ENCODE assay signal across 14 cellular contexts in the genomic region with DNA sequence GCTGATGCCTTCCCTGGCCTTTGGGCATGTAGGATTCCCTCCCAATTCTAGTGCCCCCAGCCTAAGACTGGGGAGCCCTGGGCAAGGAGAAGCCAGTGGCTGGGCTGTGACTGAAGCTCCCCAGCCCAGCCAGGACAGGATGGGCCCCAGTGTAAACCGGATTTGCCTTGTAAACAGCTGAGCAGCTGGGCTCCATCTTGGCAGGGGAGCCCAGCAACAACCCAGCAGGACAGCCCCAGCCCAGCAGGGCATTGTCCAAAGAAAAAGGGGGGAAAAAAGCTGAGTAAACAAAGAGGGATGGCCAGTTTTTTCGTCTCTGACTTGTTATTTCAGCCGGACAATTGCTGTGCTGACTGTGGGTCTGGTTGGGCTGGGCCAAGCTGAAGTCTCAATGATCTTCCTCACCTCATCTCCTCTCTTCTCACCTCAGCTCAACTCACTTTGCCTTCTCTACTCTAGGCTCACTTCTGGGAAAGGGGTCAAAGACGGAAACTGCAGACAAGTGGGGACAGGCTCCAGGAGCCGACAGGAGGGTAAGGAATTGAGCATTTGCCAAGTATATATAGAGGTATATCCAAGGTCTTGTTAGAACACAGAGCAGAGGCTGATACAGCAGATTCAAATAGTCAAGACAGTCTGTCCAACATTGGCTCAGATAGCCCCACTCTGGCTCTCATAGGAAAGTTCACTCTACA.
DNase-seq lines count a peak whose midpoint lies in the region; ATAC-seq and TF ChIP-seq lines count a peak whose summit lies in the region.
"Had no signal": no experiment of that assay in that cellular context is flagged by ENCODE, and none has a peak within 500 bp of the region (broad histone marks: within the 10 kb centered on the region; RNA-seq: fewer than 3 reads in every experiment).

No MANE protein-coding gene starts in this region.

- peak; percentile 30 for DNase-seq in WTC11 (ENCODE audit: low spot score)
- peak; percentile 33 to 86 (median 68) for DNase-seq in head of caudate nucleus
- peak; percentile 53 for DNase-seq in posterior vena cava (ENCODE audit: low spot score)
- no peak for DNase-seq in CD8-positive, alpha-beta T cell
- DNase-seq in psoas muscle: no peak
- DNase-seq: activated CD4-positive, alpha-beta T cell treated with anti-CD3 and anti-CD28 coated beads for 48 hours; activated T-cell treated with anti-CD3 and anti-CD28 coated beads, Interleukin-2, amount 50 U/mL, for 4 hours; natural killer cell; sigmoid colon had no signal

- TF ChIP-seq CTCF in WTC11 (IDR thresholded peaks at IDR 0.05) (no peak), psoas muscle (IDR thresholded peaks at IDR 0.05) (no peak)
- TF ChIP-seq CTCF in CD8-positive, alpha-beta T cell (IDR thresholded peaks at IDR 0.05): no peak

- H3K4me1 ChIP-seq in HUES64 (ENCODE audit: insufficient read depth, low read length): peaks cover 24% of the 10 kb centered on the region
- H3K4me1 ChIP-seq in CD8-positive, alpha-beta T cell (ENCODE audit: insufficient read depth, low read length): no peaks in the 10 kb centered on the region
- no peaks in the 10 kb centered on the region for H3K4me1 ChIP-seq in psoas muscle
- H3K4me1 ChIP-seq: sigmoid colon had no signal

- 46% methylated on average over 5 of the region's 5 CpGs for WGBS in HUES64
- WGBS in psoas muscle, 3 donors: 32 to 40% (median 37%) methylated on average over 5 of the region's 5 CpGs

- H3K27me3 Mint-ChIP-seq in WTC11 (ENCODE audit: low read depth): no peaks in the 10 kb centered on the region
- peaks cover 4% of the 10 kb centered on the region for H3K27me3 Mint-ChIP-seq in CD8-positive, alpha-beta T cell (ENCODE audit: low read depth)
- H3K27me3 Mint-ChIP-seq: stimulated activated naive CD8-positive, alpha-beta T cell treated with anti-CD3 and anti-CD28 coated beads, Interleukin-15, Interleukin-2, amounts not matched to agents 100 ng/mL and 50 ng/mL, for 24 hours had no signal

- POLR2A ChIA-PET in WTC11 (lab: Charles Lee): interaction anchor here (0.9 kb wide), 1 partner anchor 18 kb away, joined by 3 read pairs; no protein-coding TSS in a partner anchor
- POLR2A ChIA-PET in CD8-positive, alpha-beta T cell (lab: Charles Lee): no interaction called here

- no peaks in the 10 kb centered on the region for H3K36me3 Mint-ChIP-seq in WTC11
- no peaks in the 10 kb centered on the region for H3K36me3 Mint-ChIP-seq in CD8-positive, alpha-beta T cell
- H3K36me3 Mint-ChIP-seq: natural killer cell had no signal

- peaks cover 8% of the 10 kb centered on the region; the same call in 1 of the 2 replicates for H3K27me3 ChIP-seq in HUES64 (ENCODE audit: insufficient read depth, low read length)
- no peaks in the 10 kb centered on the region for H3K27me3 ChIP-seq in CD8-positive, alpha-beta T cell (ENCODE audit: insufficient read depth, low read length)
- no peaks in the 10 kb centered on the region for H3K27me3 ChIP-seq in psoas muscle (ENCODE audit: insufficient read depth in 3 of 3, low read length in 2 of 3)
- H3K27me3 ChIP-seq: sigmoid colon had no signal

- H3K9ac ChIP-seq in HUES64 (ENCODE audit: low read depth, low read length): no peak overlapping the region

- peak overlapping the region; percentile 81 for H3K27ac Mint-ChIP-seq in WTC11
- no peak overlapping the region for H3K27ac Mint-ChIP-seq in CD8-positive, alpha-beta T cell
- H3K27ac Mint-ChIP-seq: natural killer cell; stimulated activated naive CD8-positive, alpha-beta T cell treated with anti-CD3 and anti-CD28 coated beads, Interleukin-15, Interleukin-2, amounts not matched to agents 100 ng/mL and 50 ng/mL, for 24 hours had no signal

- CTCF ChIA-PET in WTC11 (lab: Charles Lee): interaction anchor here (0.7 to 2.8 kb wide), 8 partner anchors 16 to 359 kb away, joined by 3 to 17 read pairs (median 4); no protein-coding TSS in a partner anchor
- CTCF ChIA-PET in CD8-positive, alpha-beta T cell (lab: Charles Lee): interaction anchor here (0.7 to 1.5 kb wide), 3 partner anchors 17 to 76 kb away, joined by 3 to 5 read pairs (median 4); no protein-coding TSS in a partner anchor

- H3K36me3 ChIP-seq in HUES64 (ENCODE audit: insufficient read depth, low read length) (no peaks in the 10 kb centered on the region), psoas muscle (ENCODE audit: insufficient read depth in 1 of 2, low read depth in 1 of 2) (no peaks in the 10 kb centered on the region)
- no peaks in the 10 kb centered on the region for H3K36me3 ChIP-seq in CD8-positive, alpha-beta T cell (ENCODE audit: insufficient read depth, low read length)
- H3K36me3 ChIP-seq: sigmoid colon had no signal

- H3K9me3 ChIP-seq in HUES64 (ENCODE audit: insufficient read depth, low read depth, low read length) (no peaks in the 10 kb centered on the region), psoas muscle (no peaks in the 10 kb centered on the region)
- H3K9me3 ChIP-seq in CD8-positive, alpha-beta T cell (ENCODE audit: low read length): no peaks in the 10 kb centered on the region
- H3K9me3 ChIP-seq: sigmoid colon had no signal

- H3K27ac ChIP-seq in HUES64 (ENCODE audit: low read depth, low read length) (peak overlapping the region; percentile 2; the same call in 1 of the 2 replicates), psoas muscle (no peak overlapping the region)
- no peak overlapping the region for H3K27ac ChIP-seq in CD8-positive, alpha-beta T cell (ENCODE audit: low read depth, low read length)
- H3K27ac ChIP-seq: C4-2B, sigmoid colon had no signal

- H3K9me3 Mint-ChIP-seq in WTC11: no peaks in the 10 kb centered on the region
- no peaks in the 10 kb centered on the region for H3K9me3 Mint-ChIP-seq in CD8-positive, alpha-beta T cell
- H3K9me3 Mint-ChIP-seq: activated T-cell treated with anti-CD3 and anti-CD28 coated beads, Interleukin-2, amount 50 U/mL, for 4 hours; natural killer cell; stimulated activated naive CD8-positive, alpha-beta T cell treated with anti-CD3 and anti-CD28 coated beads, Interleukin-15, Interleukin-2, amounts not matched to agents 100 ng/mL and 50 ng/mL, for 24 hours had no signal

- peak; percentile 73 for ATAC-seq in WTC11
- ATAC-seq in CD8-positive, alpha-beta T cell: no peak
- ATAC-seq in GM21723 (IDR thresholded peaks at IDR 0.05; ENCODE audit: unreplicated experiment): no peak
- ATAC-seq in HG02885 (IDR thresholded peaks at IDR 0.05; ENCODE audit: poor library complexity, unreplicated experiment): no peak
- no peak for ATAC-seq in psoas muscle
- ATAC-seq: activated T-cell treated with anti-CD3 and anti-CD28 coated beads, Interleukin-2, amount 50 U/mL, for 4 hours; natural killer cell had no signal

- H3K4me3 ChIP-seq in HUES64 (ENCODE audit: low read length) (no peak overlapping the region), psoas muscle (no peak overlapping the region)
- no peak overlapping the region for H3K4me3 ChIP-seq in CD8-positive, alpha-beta T cell (ENCODE audit: low read depth, low read length)
- H3K4me3 ChIP-seq: sigmoid colon had no signal

- intact Hi-C loops in head of caudate nucleus (cut with DNase I) (no loop called here), posterior vena cava (cut with DNase I) (no loop called here), psoas muscle (cut with DNase I) (no loop called here)
- intact Hi-C loops in CD8-positive, alpha-beta T cell (cut with DNase I, micrococcal nuclease): no loop called here

- no peak overlapping the region for H3K4me3 Mint-ChIP-seq in WTC11
- no peak overlapping the region for H3K4me3 Mint-ChIP-seq in CD8-positive, alpha-beta T cell
- H3K4me3 Mint-ChIP-seq: activated T-cell treated with anti-CD3 and anti-CD28 coated beads, Interleukin-2, amount 50 U/mL, for 4 hours; natural killer cell; stimulated activated naive CD8-positive, alpha-beta T cell treated with anti-CD3 and anti-CD28 coated beads, Interleukin-15, Interleukin-2, amounts not matched to agents 100 ng/mL and 50 ng/mL, for 24 hours had no signal

- peaks cover 27% of the 10 kb centered on the region for H3K4me1 Mint-ChIP-seq in WTC11
- H3K4me1 Mint-ChIP-seq in CD8-positive, alpha-beta T cell (ENCODE audit: low read depth): no peaks in the 10 kb centered on the region
- H3K4me1 Mint-ChIP-seq: natural killer cell had no signal

TF ChIP-seq in WTC11, 78 proteins besides CTCF, POLR2A, EP300 and RAD21:
- peak; percentile 96 for TF ChIP-seq ZNF423 (CRISPR knock-in tag; IDR thresholded peaks at IDR 0.05)
- no peak for TF ChIP-seq HMGA2 (CRISPR knock-in tag; IDR thresholded peaks at IDR 0.05)
- no peak for TF ChIP-seq TP53 (CRISPR knock-in tag; IDR thresholded peaks at IDR 0.05)
- TF ChIP-seq GRHL2 (CRISPR knock-in tag; IDR thresholded peaks at IDR 0.05; ENCODE audit: insufficient replicate concordance, severe bottlenecking): no peak
- peak; percentile 28; the same call in 1 of the 2 replicates for TF ChIP-seq ZNF396 (CRISPR knock-in tag; IDR thresholded peaks at IDR 0.05; ENCODE audit: borderline replicate concordance)
- peak; percentile 42; the same call in 1 of the 2 replicates for TF ChIP-seq SP1 (CRISPR knock-in tag; conservative IDR thresholded peaks at IDR 0.05)
- no peak for TF ChIP-seq MLX (CRISPR knock-in tag; IDR thresholded peaks at IDR 0.05)
- TF ChIP-seq, protein P1, sequence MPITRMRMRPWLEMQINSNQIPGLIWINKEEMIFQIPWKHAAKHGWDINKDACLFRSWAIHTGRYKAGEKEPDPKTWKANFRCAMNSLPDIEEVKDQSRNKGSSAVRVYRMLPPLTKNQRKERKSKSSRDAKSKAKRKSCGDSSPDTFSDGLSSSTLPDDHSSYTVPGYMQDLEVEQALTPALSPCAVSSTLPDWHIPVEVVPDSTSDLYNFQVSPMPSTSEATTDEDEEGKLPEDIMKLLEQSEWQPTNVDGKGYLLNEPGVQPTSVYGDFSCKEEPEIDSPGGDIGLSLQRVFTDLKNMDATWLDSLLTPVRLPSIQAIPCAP (CRISPR knock-in tag; IDR thresholded peaks at IDR 0.05): no peak

Comparison
In these comparisons a context has a peak if more than half of its experiments do, and no peak if none do; other contexts are left out.
1. DNase-seq: peak in WTC11 (single experiment), head of caudate nucleus (42 of 42) and posterior vena cava (single experiment); none in CD8-positive, alpha-beta T cell (0 of 7) and psoas muscle (0 of 2).